Comparison of ENCODE assay signal across 2 cellular contexts in genomic region chr3:79824166-79824565, GRCh38.
TF ChIP-seq lines count a peak whose summit lies in the region.

No MANE protein-coding gene starts in this region.

TF ChIP-seq in GM23338, 12 proteins besides CTCF, POLR2A, EP300 and RAD21:
- no peak for TF ChIP-seq CREB1 (CRISPR knock-in tag; IDR thresholded peaks at IDR 0.05; ENCODE audit: low read depth)
- TF ChIP-seq, protein P1, sequence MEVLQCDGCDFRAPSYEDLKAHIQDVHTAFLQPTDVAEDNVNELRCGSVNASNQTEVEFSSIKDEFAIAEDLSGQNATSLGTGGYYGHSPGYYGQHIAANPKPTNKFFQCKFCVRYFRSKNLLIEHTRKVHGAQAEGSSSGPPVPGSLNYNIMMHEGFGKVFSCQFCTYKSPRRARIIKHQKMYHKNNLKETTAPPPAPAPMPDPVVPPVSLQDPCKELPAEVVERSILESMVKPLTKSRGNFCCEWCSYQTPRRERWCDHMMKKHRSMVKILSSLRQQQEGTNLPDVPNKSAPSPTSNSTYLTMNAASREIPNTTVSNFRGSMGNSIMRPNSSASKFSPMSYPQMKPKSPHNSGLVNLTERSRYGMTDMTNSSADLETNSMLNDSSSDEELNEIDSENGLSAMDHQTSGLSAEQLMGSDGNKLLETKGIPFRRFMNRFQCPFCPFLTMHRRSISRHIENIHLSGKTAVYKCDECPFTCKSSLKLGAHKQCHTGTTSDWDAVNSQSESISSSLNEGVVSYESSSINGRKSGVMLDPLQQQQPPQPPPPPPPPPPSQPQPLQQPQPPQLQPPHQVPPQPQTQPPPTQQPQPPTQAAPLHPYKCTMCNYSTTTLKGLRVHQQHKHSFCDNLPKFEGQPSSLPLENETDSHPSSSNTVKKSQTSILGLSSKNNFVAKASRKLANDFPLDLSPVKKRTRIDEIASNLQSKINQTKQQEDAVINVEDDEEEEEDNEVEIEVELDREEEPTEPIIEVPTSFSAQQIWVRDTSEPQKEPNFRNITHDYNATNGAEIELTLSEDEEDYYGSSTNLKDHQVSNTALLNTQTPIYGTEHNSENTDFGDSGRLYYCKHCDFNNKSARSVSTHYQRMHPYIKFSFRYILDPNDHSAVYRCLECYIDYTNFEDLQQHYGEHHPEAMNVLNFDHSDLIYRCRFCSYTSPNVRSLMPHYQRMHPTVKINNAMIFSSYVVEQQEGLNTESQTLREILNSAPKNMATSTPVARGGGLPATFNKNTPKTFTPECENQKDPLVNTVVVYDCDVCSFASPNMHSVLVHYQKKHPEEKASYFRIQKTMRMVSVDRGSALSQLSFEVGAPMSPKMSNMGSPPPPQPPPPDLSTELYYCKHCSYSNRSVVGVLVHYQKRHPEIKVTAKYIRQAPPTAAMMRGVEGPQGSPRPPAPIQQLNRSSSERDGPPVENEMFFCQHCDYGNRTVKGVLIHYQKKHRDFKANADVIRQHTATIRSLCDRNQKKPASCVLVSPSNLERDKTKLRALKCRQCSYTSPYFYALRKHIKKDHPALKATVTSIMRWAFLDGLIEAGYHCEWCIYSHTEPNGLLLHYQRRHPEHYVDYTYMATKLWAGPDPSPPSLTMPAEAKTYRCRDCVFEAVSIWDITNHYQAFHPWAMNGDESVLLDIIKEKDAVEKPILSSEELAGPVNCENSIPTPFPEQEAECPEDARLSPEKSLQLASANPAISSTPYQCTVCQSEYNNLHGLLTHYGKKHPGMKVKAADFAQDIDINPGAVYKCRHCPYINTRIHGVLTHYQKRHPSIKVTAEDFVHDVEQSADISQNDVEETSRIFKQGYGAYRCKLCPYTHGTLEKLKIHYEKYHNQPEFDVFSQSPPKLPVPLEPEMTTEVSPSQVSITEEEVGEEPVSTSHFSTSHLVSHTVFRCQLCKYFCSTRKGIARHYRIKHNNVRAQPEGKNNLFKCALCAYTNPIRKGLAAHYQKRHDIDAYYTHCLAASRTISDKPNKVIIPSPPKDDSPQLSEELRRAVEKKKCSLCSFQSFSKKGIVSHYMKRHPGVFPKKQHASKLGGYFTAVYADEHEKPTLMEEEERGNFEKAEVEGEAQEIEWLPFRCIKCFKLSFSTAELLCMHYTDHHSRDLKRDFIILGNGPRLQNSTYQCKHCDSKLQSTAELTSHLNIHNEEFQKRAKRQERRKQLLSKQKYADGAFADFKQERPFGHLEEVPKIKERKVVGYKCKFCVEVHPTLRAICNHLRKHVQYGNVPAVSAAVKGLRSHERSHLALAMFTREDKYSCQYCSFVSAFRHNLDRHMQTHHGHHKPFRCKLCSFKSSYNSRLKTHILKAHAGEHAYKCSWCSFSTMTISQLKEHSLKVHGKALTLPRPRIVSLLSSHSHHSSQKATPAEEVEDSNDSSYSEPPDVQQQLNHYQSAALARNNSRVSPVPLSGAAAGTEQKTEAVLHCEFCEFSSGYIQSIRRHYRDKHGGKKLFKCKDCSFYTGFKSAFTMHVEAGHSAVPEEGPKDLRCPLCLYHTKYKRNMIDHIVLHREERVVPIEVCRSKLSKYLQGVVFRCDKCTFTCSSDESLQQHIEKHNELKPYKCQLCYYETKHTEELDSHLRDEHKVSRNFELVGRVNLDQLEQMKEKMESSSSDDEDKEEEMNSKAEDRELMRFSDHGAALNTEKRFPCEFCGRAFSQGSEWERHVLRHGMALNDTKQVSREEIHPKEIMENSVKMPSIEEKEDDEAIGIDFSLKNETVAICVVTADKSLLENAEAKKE (CRISPR knock-in tag; IDR thresholded peaks at IDR 0.05) = no peak
- no peak for TF ChIP-seq ETS1 (IDR thresholded peaks at IDR 0.05)
- no peak for TF ChIP-seq JUNB (IDR thresholded peaks at IDR 0.05; ENCODE audit: unreplicated experiment)
- no peak for TF ChIP-seq STAT1 (IDR thresholded peaks at IDR 0.05; ENCODE audit: unreplicated experiment)
- TF ChIP-seq ZNF114 (CRISPR knock-in tag; IDR thresholded peaks at IDR 0.05) = no peak
- TF ChIP-seq, protein P2, sequence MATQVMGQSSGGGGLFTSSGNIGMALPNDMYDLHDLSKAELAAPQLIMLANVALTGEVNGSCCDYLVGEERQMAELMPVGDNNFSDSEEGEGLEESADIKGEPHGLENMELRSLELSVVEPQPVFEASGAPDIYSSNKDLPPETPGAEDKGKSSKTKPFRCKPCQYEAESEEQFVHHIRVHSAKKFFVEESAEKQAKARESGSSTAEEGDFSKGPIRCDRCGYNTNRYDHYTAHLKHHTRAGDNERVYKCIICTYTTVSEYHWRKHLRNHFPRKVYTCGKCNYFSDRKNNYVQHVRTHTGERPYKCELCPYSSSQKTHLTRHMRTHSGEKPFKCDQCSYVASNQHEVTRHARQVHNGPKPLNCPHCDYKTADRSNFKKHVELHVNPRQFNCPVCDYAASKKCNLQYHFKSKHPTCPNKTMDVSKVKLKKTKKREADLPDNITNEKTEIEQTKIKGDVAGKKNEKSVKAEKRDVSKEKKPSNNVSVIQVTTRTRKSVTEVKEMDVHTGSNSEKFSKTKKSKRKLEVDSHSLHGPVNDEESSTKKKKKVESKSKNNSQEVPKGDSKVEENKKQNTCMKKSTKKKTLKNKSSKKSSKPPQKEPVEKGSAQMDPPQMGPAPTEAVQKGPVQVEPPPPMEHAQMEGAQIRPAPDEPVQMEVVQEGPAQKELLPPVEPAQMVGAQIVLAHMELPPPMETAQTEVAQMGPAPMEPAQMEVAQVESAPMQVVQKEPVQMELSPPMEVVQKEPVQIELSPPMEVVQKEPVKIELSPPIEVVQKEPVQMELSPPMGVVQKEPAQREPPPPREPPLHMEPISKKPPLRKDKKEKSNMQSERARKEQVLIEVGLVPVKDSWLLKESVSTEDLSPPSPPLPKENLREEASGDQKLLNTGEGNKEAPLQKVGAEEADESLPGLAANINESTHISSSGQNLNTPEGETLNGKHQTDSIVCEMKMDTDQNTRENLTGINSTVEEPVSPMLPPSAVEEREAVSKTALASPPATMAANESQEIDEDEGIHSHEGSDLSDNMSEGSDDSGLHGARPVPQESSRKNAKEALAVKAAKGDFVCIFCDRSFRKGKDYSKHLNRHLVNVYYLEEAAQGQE (IDR thresholded peaks at IDR 0.05; ENCODE audit: unreplicated experiment) = no peak
- TF ChIP-seq ZNF331 (CRISPR knock-in tag; IDR thresholded peaks at IDR 0.05; ENCODE audit: low read depth) = no peak
- no peak for TF ChIP-seq NANOG (IDR thresholded peaks at IDR 0.05; ENCODE audit: borderline replicate concordance)
- no peak for TF ChIP-seq EZH2 (IDR thresholded peaks at IDR 0.05; ENCODE audit: low read depth, unreplicated experiment)
- TF ChIP-seq EZH2phosphoT487 (IDR thresholded peaks at IDR 0.05; ENCODE audit: unreplicated experiment) = no peak
- TF ChIP-seq POLR2AphosphoS5 (IDR thresholded peaks at IDR 0.05; ENCODE audit: low read depth) = no peak

TF ChIP-seq in H1, 55 proteins besides CTCF, POLR2A, EP300 and RAD21:
- TF ChIP-seq RFX5 (IDR thresholded peaks at IDR 0.05; ENCODE audit: borderline replicate concordance, low read depth, low read length) = no peak
- TF ChIP-seq TEAD4 (IDR thresholded peaks at IDR 0.05; ENCODE audit: low read depth, low read length) = no peak
- no peak for TF ChIP-seq EGR1 (IDR thresholded peaks at IDR 0.05; ENCODE audit: borderline replicate concordance, low read depth, low read length)
- TF ChIP-seq FOSL1 (IDR thresholded peaks at IDR 0.05; ENCODE audit: insufficient read depth, low read depth, low read length) = no peak
- TF ChIP-seq, protein P3, sequence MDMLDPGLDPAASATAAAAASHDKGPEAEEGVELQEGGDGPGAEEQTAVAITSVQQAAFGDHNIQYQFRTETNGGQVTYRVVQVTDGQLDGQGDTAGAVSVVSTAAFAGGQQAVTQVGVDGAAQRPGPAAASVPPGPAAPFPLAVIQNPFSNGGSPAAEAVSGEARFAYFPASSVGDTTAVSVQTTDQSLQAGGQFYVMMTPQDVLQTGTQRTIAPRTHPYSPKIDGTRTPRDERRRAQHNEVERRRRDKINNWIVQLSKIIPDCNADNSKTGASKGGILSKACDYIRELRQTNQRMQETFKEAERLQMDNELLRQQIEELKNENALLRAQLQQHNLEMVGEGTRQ (IDR thresholded peaks at IDR 0.05; ENCODE audit: low read length) = no peak
- TF ChIP-seq SIRT6 (IDR thresholded peaks at IDR 0.05; ENCODE audit: low read length) = no peak
- no peak for TF ChIP-seq SIN3A (conservative IDR thresholded peaks at IDR 0.05 in 1 of 2, IDR thresholded peaks at IDR 0.05 in 1 of 2; ENCODE audit: low read depth in 1 of 2, low read length in 2 of 2)
- no peak for TF ChIP-seq BACH1 (IDR thresholded peaks at IDR 0.05; ENCODE audit: low read length)
- no peak for TF ChIP-seq NANOG (IDR thresholded peaks at IDR 0.05; ENCODE audit: insufficient read depth, low read depth, low read length, poor library complexity, severe bottlenecking)
